Comparison of ENCODE assay signal across 10 cellular contexts in genomic region chr11:63858628-63859550, GRCh38. TPM values are rescaled to one million over a fixed set of nuclear protein-coding genes. Genes with fewer than 3 reads are reported as not detected.
DNase-seq lines count a peak whose midpoint lies in the region; ATAC-seq, FAIRE-seq and TF ChIP-seq lines count a peak whose summit lies in the region.
"Had no signal": no experiment of that assay in that cellular context is flagged by ENCODE, and none has a peak within 500 bp of the region (broad histone marks: within the 10 kb centered on the region; RNA-seq: fewer than 3 reads in every experiment).

No MANE protein-coding gene starts in this region.

- no peak for ATAC-seq in HG03342 (IDR thresholded peaks at IDR 0.05; ENCODE audit: unreplicated experiment)

- H3K36me3 ChIP-seq in adrenal gland (replicated peaks in 1 of 2) (peaks cover 0 to 6% of the 10 kb centered on the region in 2 donors), right atrium auricular region (peaks cover 11% of the 10 kb centered on the region), small intestine (ENCODE audit: control insufficient read depth in 2 of 2, insufficient read depth in 2 of 2, low read length in 2 of 2) (no peaks in the 10 kb centered on the region)

- H3K27me3 ChIP-seq in adrenal gland: no peaks in the 10 kb centered on the region
- no peaks in the 10 kb centered on the region for H3K27me3 ChIP-seq in right atrium auricular region
- H3K27me3 ChIP-seq in small intestine (ENCODE audit: control insufficient read depth in 2 of 2, insufficient read depth in 2 of 2, low read length in 2 of 2): no peaks in the 10 kb centered on the region
- H3K27me3 ChIP-seq: SJCRH30 had no signal

- WGBS in adrenal gland, 4 donors: 70 to 77% (median 75%) methylated on average over 11 of the region's 11 CpGs
- 74 to 80% (median 79%) methylated on average over 11 of the region's 11 CpGs for WGBS in small intestine, 3 donors

- TF ChIP-seq CTCF in adrenal gland (IDR thresholded peaks at IDR 0.05) (no peak), right atrium auricular region (IDR thresholded peaks at IDR 0.05) (no peak)

- no peaks in the 10 kb centered on the region for H3K9me3 ChIP-seq in adrenal gland (replicated peaks in 1 of 3)
- no peaks in the 10 kb centered on the region for H3K9me3 ChIP-seq in right atrium auricular region
- no peaks in the 10 kb centered on the region for H3K9me3 ChIP-seq in small intestine (ENCODE audit: control insufficient read depth, low read depth)
- H3K9me3 ChIP-seq: SJCRH30 had no signal

- FAIRE-seq in small intestine (lab: Jason Lieb, UNC): no peak

- intact Hi-C loops in adrenal gland (cut with DNase I): no loop called here

- peak overlapping the region in 3 of 5 donors; percentile 44 to 75 (median 50) for H3K27ac ChIP-seq in adrenal gland
- peak overlapping the region; percentile 20 to 26 for H3K27ac ChIP-seq in right atrium auricular region
- H3K27ac ChIP-seq in small intestine (ENCODE audit: low read depth in 1 of 2, low read length in 1 of 2): peak overlapping the region; percentile 9 to 77
- H3K27ac ChIP-seq: SJCRH30 had no signal

- H3K4me3 ChIP-seq in adrenal gland: no peak overlapping the region
- no peak overlapping the region for H3K4me3 ChIP-seq in right atrium auricular region
- no peak overlapping the region for H3K4me3 ChIP-seq in small intestine (ENCODE audit: low read depth in 1 of 2, low read length in 2 of 2)
- H3K4me3 ChIP-seq: SJCRH30 had no signal

- no peak for TF ChIP-seq POLR2A in adrenal gland (IDR thresholded peaks at IDR 0.05)

- DNase-seq in HT1080 (ENCODE audit: low read depth) (peak; percentile 42), adrenal gland (peak in 6 of 7 donors; percentile 40 to 83 (median 60)), right atrium auricular region (ENCODE audit: low spot score) (peak; percentile 83), small intestine (peak; percentile 70), activated gamma-delta T cell treated with Interleukin-2 at 50 U/mL for 16 hours (no peak), ecto neural progenitor cell (ENCODE audit: low spot score) (no peak), activated gamma-delta T cell (lab: John Stamatoyannopoulos, UW) (no peak)
- DNase-seq: activated naive CD4-positive, alpha-beta T cell had no signal

- H3K4me1 ChIP-seq in adrenal gland (replicated peaks in 1 of 2) (peaks cover 0 to 46% of the 10 kb centered on the region in 2 donors), right atrium auricular region (peaks cover 0 to 28% of the 10 kb centered on the region in 2 donors), small intestine (ENCODE audit: control insufficient read depth in 2 of 2, insufficient read depth in 1 of 2, low read depth in 1 of 2, low read length in 1 of 2) (peaks cover 4 to 11% of the 10 kb centered on the region in 2 donors)
- H3K4me1 ChIP-seq: SJCRH30 had no signal

RNA-seq across cellular contexts. Expression of gene MARK2, which starts 20.0 kb away (rescaled TPM):
- 18.2 and 39.9 TPM in 2 replicates for total RNA-seq in HT1080 (2014; rRNA removed; shearing (Covaris generic))
- 22.9 and 23.8 TPM in 2 replicates for polyA plus RNA-seq in HT1080 (2015; cell fraction: cytosol; rRNA removed)
- 26.5 and 27.1 TPM in 2 replicates for polyA plus RNA-seq in HT1080 (2015; cell fraction: nucleus; rRNA removed)
- 10 to 100 TPM; 27.0 to 39.7 (median 36.2) TPM for total RNA-seq in adrenal gland
- polyA plus RNA-seq in adrenal gland: 10 to 100 TPM in 2 of 3 donors, 1 to 10 TPM in 1; 7.3 to 24.4 (median 15.2) TPM
- 10 to 100 TPM; 29.3 to 31.5 TPM for total RNA-seq in right atrium auricular region
- polyA plus RNA-seq in small intestine: 10 to 100 TPM; 25.9 to 29.5 (median 26.6) TPM

RNA-seq across cellular contexts. Expression of gene SPINDOC, which starts 45.6 kb away (rescaled TPM):
- 32.8 and 40.6 TPM in 2 replicates for total RNA-seq in HT1080 (2014; rRNA removed; shearing (Covaris generic))
- polyA plus RNA-seq in HT1080 (2015; cell fraction: cytosol; rRNA removed): 22.1 and 28.9 TPM in 2 replicates
- 14.5 and 15.7 TPM in 2 replicates for polyA plus RNA-seq in HT1080 (2015; cell fraction: nucleus; rRNA removed)
- total RNA-seq in adrenal gland (10 to 100 TPM in 7 of 8 donors, 1 to 10 TPM in 1; 9.3 to 13.9 (median 10.9) TPM), right atrium auricular region (10 to 100 TPM in 1 of 2 donors, 1 to 10 TPM in 1; 7.0 to 12.1 TPM)
- polyA plus RNA-seq in adrenal gland (10 to 100 TPM in 1 of 3 donors, 1 to 10 TPM in 2; 4.5 to 19.2 (median 9.8) TPM), small intestine (1 to 10 TPM; 1.1 to 7.9 (median 3.0) TPM)

RNA-seq across cellular contexts. Expression of gene RCOR2, which starts 58.1 kb away (rescaled TPM):
- 0.11 and 0.17 TPM in 2 replicates for total RNA-seq in HT1080 (2014; rRNA removed; shearing (Covaris generic))
- 0.10 and 0.45 TPM in 2 replicates for polyA plus RNA-seq in HT1080 (2015; cell fraction: cytosol; rRNA removed)
- polyA plus RNA-seq in HT1080 (2015; cell fraction: nucleus; rRNA removed): 0.31 and 0.76 TPM in 2 replicates
- 1 to 10 TPM in 5 of 8 donors, under 1 TPM in 1, not detected in 2; 0.52 to 1.8 (median 1.2) TPM for total RNA-seq in adrenal gland
- 1 to 10 TPM in 1 of 3 donors, under 1 TPM in 2; 0.33 to 4.5 (median 0.64) TPM for polyA plus RNA-seq in adrenal gland
- total RNA-seq in right atrium auricular region: 1 to 10 TPM in 1 of 2 donors, under 1 TPM in 1; 0.90 to 1.7 TPM
- polyA plus RNA-seq in small intestine: 1 to 10 TPM in 2 of 3 donors, not detected in 1; 1.3 to 2.1 TPM

Comparison
In these comparisons a context has a peak if more than half of its experiments do, and no peak if none do; other contexts are left out.
1. DNase-seq: peak in HT1080 (single experiment), adrenal gland (6 of 7), right atrium auricular region (single experiment) and small intestine (single experiment); none in activated gamma-delta T cell treated with Interleukin-2 at 50 U/mL for 16 hours (single experiment), ecto neural progenitor cell (single experiment) and activated gamma-delta T cell (single experiment).
2. Peak in every context shown above with its lines, with median percentiles within 50 percentile points of each other: H3K27ac ChIP-seq.